In genomic region chr1:78760858-78761257, GRCh38 we compare ENCODE assay signal across 31 cellular contexts.
DNase-seq lines count a peak whose midpoint lies in the region; ATAC-seq, FAIRE-seq and TF ChIP-seq lines count a peak whose summit lies in the region.
"Had no signal": no experiment of that assay in that cellular context is flagged by ENCODE, and none has a peak within 500 bp of the region (broad histone marks: within the 10 kb centered on the region; RNA-seq: fewer than 3 reads in every experiment).

No MANE protein-coding gene starts in this region.

- H2AK9ac ChIP-seq in IMR-90 (replicated peaks; ENCODE audit: low read depth, low read length, poor library complexity): no peak overlapping the region

- H4K5ac ChIP-seq in IMR-90 (ENCODE audit: low read depth, low read length): no peak overlapping the region

- H3K36me3 ChIP-seq in IMR-90 (ENCODE audit: control insufficient read depth, insufficient read depth, low read length) (no peaks in the 10 kb centered on the region), astrocyte (ENCODE audit: insufficient read depth, low read length) (no peaks in the 10 kb centered on the region)
- H3K36me3 ChIP-seq: adrenal gland, esophagus squamous epithelium, prostate gland had no signal

- no peak overlapping the region for H2BK120ac ChIP-seq in IMR-90 (ENCODE audit: low read depth, low read length)

- no peak overlapping the region for H4K8ac ChIP-seq in IMR-90 (ENCODE audit: low read depth in 2 of 2, low read length in 2 of 2)

- no peak for TF ChIP-seq CTCF in IMR-90 (conservative IDR thresholded peaks at IDR 0.05; ENCODE audit: low read depth, low read length)
- TF ChIP-seq CTCF in astrocyte (IDR thresholded peaks at IDR 0.05; ENCODE audit: insufficient read depth, low read depth, low read length): no peak

- H3K4me2 ChIP-seq in IMR-90 (ENCODE audit: low read depth, low read length): no peak overlapping the region
- peak overlapping the region; percentile 36 for H3K4me2 ChIP-seq in astrocyte (ENCODE audit: low read length)
- H3K4me2 ChIP-seq: GM23338 had no signal

- 14% methylated on average over 1 of the region's 2 CpGs; no CpG with 5 or more reads in 1 of the 2 experiments for WGBS in IMR-90 (ENCODE audit: extremely low coverage in 2 of 2, insufficient read length in 1 of 2), 2 experiments

- H3K27me3 Mint-ChIP-seq in astrocyte (ENCODE audit: low read depth, unreplicated experiment): no peaks in the 10 kb centered on the region
- H3K27me3 Mint-ChIP-seq: activated CD4-positive, alpha-beta T cell treated with anti-CD3 and anti-CD28 coated beads, Interleukin-2, amount 10 ng/mL, durations not matched to agents 24 days and 14 days; activated CD8-positive, alpha-beta memory T cell treated with anti-CD3 and anti-CD28 coated beads, Interleukin-2, amount 10 ng/mL, durations not matched to agents 7 days and 5 days; dendritic cell treated with granulocyte-macrophage colony-stimulating factor and Interleukin-4, amounts not matched to agents 40 ng/mL and 50 ng/mL, for 4 days had no signal

- H3K36me3 Mint-ChIP-seq in astrocyte (ENCODE audit: low read depth, unreplicated experiment): no peaks in the 10 kb centered on the region
- H3K36me3 Mint-ChIP-seq: activated CD8-positive, alpha-beta memory T cell treated with anti-CD3 and anti-CD28 coated beads, Interleukin-2, amount 10 ng/mL, durations not matched to agents 7 days and 5 days; CD14-positive monocyte; immature natural killer cell had no signal

- peak; percentile 37 for FAIRE-seq in astrocyte (lab: Jason Lieb, UNC)
- FAIRE-seq: GM12878 had no signal

- no peak overlapping the region for H3K14ac ChIP-seq in IMR-90 (replicated peaks; ENCODE audit: low read depth, low read length)

- POLR2A ChIA-PET in IMR-90 (lab: Charles Lee; ENCODE audit: unreplicated experiment): no interaction called here

- H3K56ac ChIP-seq in IMR-90 (ENCODE audit: extremely low read depth, insufficient read depth, low read length): no peak overlapping the region

- no TSS peak for BruUV-seq in IMR-90 (replicated peaks; lab: Mats Ljungman, UMichigan)

- H2BK20ac ChIP-seq in IMR-90 (ENCODE audit: low read depth, low read length): no peak overlapping the region

- no peak overlapping the region for H3K4ac ChIP-seq in IMR-90 (ENCODE audit: low read depth, low read length)

- in situ Hi-C loops in IMR-90 (cut with MboI; ENCODE audit: low sequenced_read_pairs): no loop called here

- H3K23ac ChIP-seq in IMR-90 (ENCODE audit: low read depth, low read length): no peak overlapping the region

- CTCF ChIA-PET in IMR-90 (lab: Yijun Ruan, JAX): no interaction called here

- H3K9me3 ChIP-seq in IMR-90 (ENCODE audit: control insufficient read depth, insufficient read depth, low read length) (0 out of 2 replicates have a peak, but pooled peaks cover 2% of the 10 kb centered on the region), astrocyte (ENCODE audit: insufficient read depth, low read depth, low read length) (no peaks in the 10 kb centered on the region)
- H3K9me3 ChIP-seq: adrenal gland, esophagus squamous epithelium, prostate gland had no signal

- H3K27ac ChIP-seq in IMR-90 (ENCODE audit: insufficient read depth, low read length) (no peak overlapping the region), astrocyte (ENCODE audit: low read depth, low read length) (no peak overlapping the region)
- H3K27ac ChIP-seq: adrenal gland, esophagus squamous epithelium, prostate gland had no signal

- intact Hi-C loops in IMR-90 (cut with micrococcal nuclease): no loop called here

- H3K4me1 ChIP-seq in IMR-90 (ENCODE audit: control insufficient read depth, insufficient read depth, low read length) (peaks cover 2% of the 10 kb centered on the region; the same call in 1 of the 2 replicates), astrocyte (ENCODE audit: insufficient read depth, low read length) (no peaks in the 10 kb centered on the region)
- H3K4me1 ChIP-seq: adrenal gland, esophagus squamous epithelium, prostate gland had no signal

- H3K27me3 ChIP-seq in IMR-90 (ENCODE audit: control insufficient read depth, insufficient read depth, low read length) (no peaks in the 10 kb centered on the region), astrocyte (ENCODE audit: insufficient read depth, low read length) (no peaks in the 10 kb centered on the region)
- H3K27me3 ChIP-seq: adrenal gland, esophagus squamous epithelium had no signal

- dilution Hi-C loops in IMR-90 (cut with HindIII; ENCODE audit: low sequenced_read_pairs, unreplicated experiment): no loop called here

- ATAC-seq in IMR-90 (ENCODE audit: low read depth) (peak; percentile 68), GM18502 (IDR thresholded peaks at IDR 0.05; ENCODE audit: poor library complexity, unreplicated experiment) (no peak), GM19463 (IDR thresholded peaks at IDR 0.05; ENCODE audit: unreplicated experiment) (no peak), GM18867 (IDR thresholded peaks at IDR 0.05; ENCODE audit: unreplicated experiment) (no peak)
- ATAC-seq: activated CD8-positive, alpha-beta memory T cell treated with anti-CD3 and anti-CD28 coated beads, Interleukin-2, amount 10 ng/mL, durations not matched to agents 7 days and 5 days; activated T-cell treated with anti-CD3 and anti-CD28 coated beads, Interleukin-2, amount 50 U/mL, for 72 hours; GM12878; GM23338 had no signal

- H3K9ac ChIP-seq in IMR-90 (ENCODE audit: low read depth, low read length) (no peak overlapping the region), astrocyte (ENCODE audit: low read length) (no peak overlapping the region)

- no peak for TF ChIP-seq POLR2A in IMR-90 (IDR thresholded peaks at IDR 0.05; ENCODE audit: low read depth, low read length)

- no peak overlapping the region for H4K91ac ChIP-seq in IMR-90 (ENCODE audit: insufficient read depth, low read depth, low read length)

- no peak overlapping the region for H2BK5ac ChIP-seq in IMR-90 (ENCODE audit: low read depth, low read length, poor library complexity, severe bottlenecking)

- no peak overlapping the region for H3K18ac ChIP-seq in IMR-90 (ENCODE audit: low read depth, low read length)

- H4K20me1 ChIP-seq in IMR-90 (ENCODE audit: insufficient read depth, low read length) (no peaks in the 10 kb centered on the region), astrocyte (ENCODE audit: insufficient read depth, low read length) (no peaks in the 10 kb centered on the region)

- H2AFZ ChIP-seq in IMR-90 (replicated peaks; ENCODE audit: low read length, poor library complexity): no peak overlapping the region
- H2AFZ ChIP-seq in astrocyte (ENCODE audit: low read depth, low read length): peak overlapping the region; percentile 29
- H2AFZ ChIP-seq: GM23338 had no signal

- no peak overlapping the region for H3K27ac Mint-ChIP-seq in astrocyte (ENCODE audit: unreplicated experiment)
- H3K27ac Mint-ChIP-seq: activated CD4-positive, alpha-beta T cell treated with anti-CD3 and anti-CD28 coated beads, Interleukin-2, amount 10 ng/mL, durations not matched to agents 24 days and 14 days; activated CD8-positive, alpha-beta memory T cell treated with anti-CD3 and anti-CD28 coated beads, Interleukin-2, amount 10 ng/mL, durations not matched to agents 7 days and 5 days; activated T-cell treated with anti-CD3 and anti-CD28 coated beads, Interleukin-2, amount 50 U/mL, for 72 hours; CD14-positive monocyte; dendritic cell treated with granulocyte-macrophage colony-stimulating factor and Interleukin-4, amounts not matched to agents 40 ng/mL and 50 ng/mL, for 4 days; endodermal cell had no signal

- no peaks in the 10 kb centered on the region for H3K79me2 ChIP-seq in astrocyte (ENCODE audit: insufficient read depth, low read length)

- H2AK5ac ChIP-seq in IMR-90 (ENCODE audit: low read depth, low read length): no peak overlapping the region

- no peaks in the 10 kb centered on the region for H3K79me1 ChIP-seq in IMR-90 (ENCODE audit: low read depth in 1 of 2, low read length in 2 of 2)

- no peaks in the 10 kb centered on the region for H3K9me3 Mint-ChIP-seq in astrocyte (ENCODE audit: unreplicated experiment)
- H3K9me3 Mint-ChIP-seq: activated CD4-positive, alpha-beta T cell treated with anti-CD3 and anti-CD28 coated beads, Interleukin-2, amount 10 ng/mL, durations not matched to agents 24 days and 14 days; endodermal cell had no signal

- DNase-seq in ELR (ENCODE audit: low read depth) (peak; percentile 35), IMR-90 (peak; percentile 36), astrocyte (ENCODE audit: low read depth) (peak; percentile 34), iris pigment epithelial cell (ENCODE audit: low read depth) (peak; percentile 37), NCI-H1694 treated with DMSO at 0.1 percent for 48 hours (lab: John Stamatoyannopoulos, UW) (no peak)
- DNase-seq: activated CD4-positive, alpha-beta T cell treated with anti-CD3 and anti-CD28 coated beads, Interleukin-2, amount 10 ng/mL, durations not matched to agents 24 days and 14 days; activated CD8-positive, alpha-beta memory T cell treated with anti-CD3 and anti-CD28 coated beads, Interleukin-2, amount 10 ng/mL, durations not matched to agents 7 days and 5 days; activated naive CD4-positive, alpha-beta T cell; activated T-cell treated with anti-CD3 and anti-CD28 coated beads, Interleukin-2, amount 50 U/mL, for 72 hours; adrenal gland; DMS79 treated with DMSO at 0.1 percent for 48 hours; endodermal cell; esophagus squamous epithelium; hypothalamus; immature natural killer cell; mesendoderm; NCI-H1048; NCI-H187; NCI-H2171 treated with DMSO at 0.1 percent for 48 hours; NCI-H524 treated with DMSO at 0.1 percent for 48 hours; SIG-M5; stimulated activated naive CD4-positive, alpha-beta T cell treated with Interleukin-2 at 50 U/mL for 16 hours; T1000 had no signal

- H3K4me3 Mint-ChIP-seq in astrocyte (ENCODE audit: unreplicated experiment): no peak overlapping the region
- H3K4me3 Mint-ChIP-seq: activated CD4-positive, alpha-beta T cell treated with anti-CD3 and anti-CD28 coated beads, Interleukin-2, amount 10 ng/mL, durations not matched to agents 24 days and 14 days; activated CD8-positive, alpha-beta memory T cell treated with anti-CD3 and anti-CD28 coated beads, Interleukin-2, amount 10 ng/mL, durations not matched to agents 7 days and 5 days; activated T-cell treated with anti-CD3 and anti-CD28 coated beads, Interleukin-2, amount 50 U/mL, for 72 hours; CD14-positive monocyte; dendritic cell treated with granulocyte-macrophage colony-stimulating factor and Interleukin-4, amounts not matched to agents 40 ng/mL and 50 ng/mL, for 4 days; endodermal cell; GM23338; immature natural killer cell had no signal

- H3K9me1 ChIP-seq in IMR-90 (ENCODE audit: insufficient read depth, low read length): no peaks in the 10 kb centered on the region

- no peak overlapping the region for H2BK15ac ChIP-seq in IMR-90 (ENCODE audit: low read depth, low read length)

- no peak for TF ChIP-seq RAD21 in IMR-90 (IDR thresholded peaks at IDR 0.05; ENCODE audit: low read length)

- H3K4me3 ChIP-seq in IMR-90 (ENCODE audit: insufficient read depth, low read depth, low read length) (no peak overlapping the region), astrocyte (ENCODE audit: insufficient read depth, low read depth, low read length) (no peak overlapping the region)
- H3K4me3 ChIP-seq: adrenal gland, esophagus squamous epithelium, GM12878, GM23338, prostate gland had no signal

- H3K4me1 Mint-ChIP-seq in astrocyte (ENCODE audit: low read depth, unreplicated experiment): no peaks in the 10 kb centered on the region
- H3K4me1 Mint-ChIP-seq: activated CD4-positive, alpha-beta T cell treated with anti-CD3 and anti-CD28 coated beads, Interleukin-2, amount 10 ng/mL, durations not matched to agents 24 days and 14 days; activated CD8-positive, alpha-beta memory T cell treated with anti-CD3 and anti-CD28 coated beads, Interleukin-2, amount 10 ng/mL, durations not matched to agents 7 days and 5 days; CD14-positive monocyte; endodermal cell; GM23338; immature natural killer cell had no signal
